17 cellular contexts compared by ENCODE assay signal in the genomic region with DNA sequence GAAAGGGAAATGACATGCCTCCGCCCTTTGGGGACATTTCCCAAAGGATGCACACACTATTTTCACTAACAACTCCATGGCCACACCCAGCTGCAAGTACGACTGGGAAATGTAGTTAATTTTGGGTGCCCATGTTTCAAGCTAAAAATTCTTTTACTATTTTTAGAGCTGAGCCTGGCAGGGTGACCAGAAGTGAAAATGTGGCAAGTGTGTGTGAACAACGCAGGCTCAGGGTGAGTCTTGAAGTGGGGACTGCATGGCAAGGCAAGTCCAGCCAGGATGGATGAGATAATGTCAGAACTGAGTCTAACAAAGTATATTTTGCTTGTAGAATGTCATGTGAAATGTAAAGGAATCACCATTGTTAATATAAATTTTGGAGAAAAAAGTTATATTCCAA. TPM values are rescaled to one million over a fixed set of nuclear protein-coding genes. Genes with fewer than 3 reads are reported as not detected.
DNase-seq lines count a peak whose midpoint lies in the region; ATAC-seq, FAIRE-seq and TF ChIP-seq lines count a peak whose summit lies in the region.
"Had no signal": no experiment of that assay in that cellular context is flagged by ENCODE, and none has a peak within 500 bp of the region (broad histone marks: within the 10 kb centered on the region; RNA-seq: fewer than 3 reads in every experiment).

No MANE protein-coding gene starts in this region.

- H3K4me3 ChIP-seq in left ventricle myocardium inferior: no peak overlapping the region
- H3K4me3 ChIP-seq in H1 (ENCODE audit: extremely low read depth in 1 of 4, insufficient read depth in 2 of 4, low read depth in 3 of 4, low read length in 4 of 4): no peak overlapping the region
- no peak overlapping the region for H3K4me3 ChIP-seq in thoracic aorta

- H2BK20ac ChIP-seq in H1 (ENCODE audit: low read length): no peak overlapping the region

- H3K4me2 ChIP-seq in H1 (ENCODE audit: insufficient read depth in 1 of 2, low read depth in 2 of 2, low read length in 2 of 2): no peak overlapping the region

- H4K8ac ChIP-seq in H1 (ENCODE audit: extremely low read depth, insufficient read depth, low read length): no peak overlapping the region; the same call in 1 of the 2 replicates

- H3K27me3 ChIP-seq in left ventricle myocardium inferior (ENCODE audit: low read depth) (no peaks in the 10 kb centered on the region), H1 (replicated peaks in 1 of 4; ENCODE audit: control insufficient read depth in 3 of 4, extremely low read depth in 1 of 4, insufficient read depth in 3 of 4, low read length in 3 of 4) (no peaks in the 10 kb centered on the region), thoracic aorta (replicated peaks; ENCODE audit: insufficient read depth) (no peaks in the 10 kb centered on the region)

- H3K36me3 ChIP-seq in left ventricle myocardium inferior: no peaks in the 10 kb centered on the region
- no peaks in the 10 kb centered on the region for H3K36me3 ChIP-seq in H1 (ENCODE audit: control insufficient read depth in 2 of 4, insufficient read depth in 4 of 4, low read length in 3 of 4)
- no peaks in the 10 kb centered on the region for H3K36me3 ChIP-seq in thoracic aorta

- H4K20me1 ChIP-seq in H1 (replicated peaks in 1 of 2; ENCODE audit: control insufficient read depth in 1 of 2, insufficient read depth in 2 of 2, low read length in 2 of 2): no peaks in the 10 kb centered on the region

- no peak overlapping the region for H3K9ac ChIP-seq in H1 (replicated peaks in 1 of 4; ENCODE audit: extremely low read depth in 1 of 4, low read depth in 3 of 4, low read length in 3 of 4)

- H3K18ac ChIP-seq in H1 (ENCODE audit: extremely low read depth, low read length): no peak overlapping the region

- no peak for TF ChIP-seq RAD21 in H1 (IDR thresholded peaks at IDR 0.05 in 1 of 2, conservative IDR thresholded peaks at IDR 0.05 in 1 of 2; ENCODE audit: low read depth in 2 of 2, low read length in 2 of 2)

- H3K79me2 ChIP-seq in H1 (ENCODE audit: control insufficient read depth in 1 of 2, insufficient read depth in 2 of 2, low read length in 2 of 2): no peaks in the 10 kb centered on the region

- peak overlapping the region; percentile 32 for H3K4ac ChIP-seq in H1 (replicated peaks; ENCODE audit: insufficient read length, low read depth, low read length)

- H3K14ac ChIP-seq in H1 (ENCODE audit: insufficient read length): no peak overlapping the region

- POLR2A ChIA-PET in H1 (lab: Charles Lee; ENCODE audit: partially characterized antibody): no interaction called here

- no peak for TF ChIP-seq POLR2A in H1 (IDR thresholded peaks at IDR 0.05; ENCODE audit: control extremely low read depth in 1 of 2, low read depth in 2 of 2, low read length in 2 of 2)

- H3K27ac ChIP-seq in left ventricle myocardium inferior (replicated peaks) (no peak overlapping the region), H1 (ENCODE audit: low read depth, low read length) (no peak overlapping the region), thoracic aorta (no peak overlapping the region)

- no peak overlapping the region for H4K91ac ChIP-seq in H1 (replicated peaks; ENCODE audit: insufficient read length, low read length)

- TF ChIP-seq EP300 in H1 (IDR thresholded peaks at IDR 0.05; ENCODE audit: borderline replicate concordance in 1 of 2, low read depth in 2 of 2, low read length in 2 of 2): no peak

- no peak overlapping the region for H2BK120ac ChIP-seq in H1 (replicated peaks; ENCODE audit: low read depth, low read length)

- CTCF ChIA-PET in H1 (lab: Charles Lee; ENCODE audit: partially characterized antibody): interaction anchor here (0.8 to 7.8 kb wide), 3 partner anchors 15 to 1532 kb away, joined by 4 to 89 read pairs (median 5); no protein-coding TSS in a partner anchor

- H3K79me1 ChIP-seq in H1 (ENCODE audit: low read depth, low read length): no peaks in the 10 kb centered on the region

- H2AK5ac ChIP-seq in H1 (ENCODE audit: low read depth, low read length): no peak overlapping the region

- TF ChIP-seq CTCF in left ventricle myocardium inferior (IDR thresholded peaks at IDR 0.05; ENCODE audit: borderline replicate concordance) (no peak), H1 (IDR thresholded peaks at IDR 0.05; ENCODE audit: control extremely low read depth in 1 of 3, insufficient read depth in 1 of 3, low read depth in 1 of 3, low read length in 3 of 3) (no peak), thoracic aorta (IDR thresholded peaks at IDR 0.05) (no peak), GM20000 (IDR thresholded peaks at IDR 0.05; ENCODE audit: extremely low read depth, missing control alignments) (no peak)

- H2AFZ ChIP-seq in H1 (ENCODE audit: low read length): peak overlapping the region; percentile 53; the same call in 1 of the 2 replicates

- no peak for FAIRE-seq in H1 (lab: Jason Lieb, UNC)
- FAIRE-seq: A204.1, GM12891, GM19239, H54 had no signal

- no peak overlapping the region for H3K56ac ChIP-seq in H1 (replicated peaks; ENCODE audit: insufficient read length, low read depth, low read length)

- DNase-seq in Right ventricle myocardium superior (no peak), left ventricle myocardium inferior (no peak), NCI-H460 (ENCODE audit: extremely low read depth, low read depth) (peak; percentile 70), H1 (ENCODE audit: low read depth in 1 of 2, low spot score in 2 of 2) (no peak), thoracic aorta (ENCODE audit: low spot score) (no peak), posterior vena cava (ENCODE audit: low spot score) (no peak), GM20000 (ENCODE audit: low spot score) (no peak)
- DNase-seq: Caco-2, NCI-H1092, NCI-H2227 treated with DMSO at 0.1 percent for 48 hours, NCI-H69 had no signal

- no peak overlapping the region for H3K23ac ChIP-seq in H1 (ENCODE audit: insufficient read length)

- H3K4me1 ChIP-seq in left ventricle myocardium inferior (peaks cover 6% of the 10 kb centered on the region), H1 (replicated peaks in 1 of 4; ENCODE audit: control insufficient read depth in 3 of 4, insufficient read depth in 4 of 4, low read length in 3 of 4) (no peaks in the 10 kb centered on the region), thoracic aorta (ENCODE audit: control insufficient read depth in 1 of 2, low read depth in 2 of 2) (no peaks in the 10 kb centered on the region)
- H3K4me1 ChIP-seq: Caco-2 had no signal

- WGBS in H1 (ENCODE audit: extremely low coverage in 1 of 2, insufficient coverage in 1 of 2, insufficient read length in 1 of 2, insufficient replicate concordance in 2 of 2, low coverage in 1 of 2, low lambda C conversion rate in 2 of 2, missing lambda C conversion rate in 1 of 2), 2 experiments: 89% methylated on average over 3 of the region's 3 CpGs; no CpG with 5 or more reads in 1 of the 2 experiments

- H3K23me2 ChIP-seq in H1 (ENCODE audit: low read depth, low read length): no peaks in the 10 kb centered on the region

- no peak overlapping the region for H2BK15ac ChIP-seq in H1 (ENCODE audit: low read length)

- H3K9me3 ChIP-seq in left ventricle myocardium inferior (replicated peaks): peaks cover 17% of the 10 kb centered on the region
- H3K9me3 ChIP-seq in H1 (ENCODE audit: insufficient read depth in 2 of 2, low read depth in 1 of 2, low read length in 1 of 2): peaks cover 2 to 4% of the 10 kb centered on the region in 2 experiments; a peak in 1 of 4 replicates
- H3K9me3 ChIP-seq in thoracic aorta: no peaks in the 10 kb centered on the region
- H3K9me3 ChIP-seq: Caco-2 had no signal

- no peak overlapping the region for H2BK12ac ChIP-seq in H1 (ENCODE audit: low read depth, low read length)

- H2BK5ac ChIP-seq in H1 (ENCODE audit: low read depth, low read length): no peak overlapping the region

- H4K5ac ChIP-seq in H1 (ENCODE audit: insufficient read length, low read depth, low read length): no peak overlapping the region

- intact Hi-C loops in Right ventricle myocardium superior (cut with DNase I): no loop called here
- intact Hi-C loops in left ventricle myocardium inferior (cut with micrococcal nuclease): no loop called here
- intact Hi-C loops in posterior vena cava (cut with DNase I): loop anchor here (5.0 to 10.0 kb wide), 2 partner anchors 53 to 56 kb away; no protein-coding TSS in a partner anchor

- ATAC-seq in Right ventricle myocardium superior (ENCODE audit: poor library complexity) (peak; percentile 80), thoracic aorta (ENCODE audit: insufficient number of reproducible peaks, low FRiP score, low read depth) (peak; percentile 57), HG03521 (IDR thresholded peaks at IDR 0.05; ENCODE audit: unreplicated experiment) (no peak)
- ATAC-seq: Panc1 had no signal

RNA-seq across cellular contexts. Expression of gene CD109, which starts 17.0 kb away (rescaled TPM):
- total RNA-seq in Right ventricle myocardium superior (6.7 TPM), left ventricle myocardium inferior (9.1 TPM), thoracic aorta (10 to 100 TPM; 12.6 to 21.3 TPM), posterior vena cava (10 to 100 TPM; 20.4 to 35.9 TPM)
- 36.3 and 43.6 TPM in 2 replicates for total RNA-seq in NCI-H460 (2014; rRNA removed; shearing (Covaris generic))
- 16.7 and 28.3 TPM in 2 replicates for polyA plus RNA-seq in NCI-H460 (2014; cell fraction: nucleus; rRNA removed)
- total RNA-seq in H1 (2021; fragmentation: NEBNext Ultra II Directional; extraction: Animal tissue kit (Norgen Biotek cat#: 25700)): 4.9 and 5.3 TPM in 2 replicates
- 0.94 and 1.4 TPM in 2 replicates for polyA plus RNA-seq in H1 (2011; rRNA removed)
- polyA plus RNA-seq in H1 (2011; cell fraction: cytosol; rRNA removed): 1.4 TPM
- polyA plus RNA-seq in H1 (2011; cell fraction: nucleus; rRNA removed): 1.1 TPM
- polyA plus RNA-seq in H1 (2012, experiment 1 of 2): 0.95 to 2.1 TPM (median 1.5 TPM) in 4 replicates
- 0.10 TPM for polyA plus RNA-seq in H1 (2012, experiment 2 of 2)
- 5.9 TPM for polyA plus RNA-seq in H1 (2013, experiment 1 of 2)
- polyA plus RNA-seq in H1 (2013, experiment 2 of 2): 4.8 TPM
- polyA minus RNA-seq in H1 (2011; rRNA and poly(A)+ RNA removed): 2.1 and 4.9 TPM in 2 replicates
- 2.0 TPM for polyA minus RNA-seq in H1 (2011; cell fraction: cytosol; rRNA and poly(A)+ RNA removed)
- polyA minus RNA-seq in H1 (2011; cell fraction: nucleus; rRNA and poly(A)+ RNA removed): 3.2 TPM

RNA-seq across cellular contexts. Expression of gene SLC17A5, which starts 25.2 kb away (rescaled TPM):
- 4.1 TPM for total RNA-seq in Right ventricle myocardium superior
- total RNA-seq in left ventricle myocardium inferior: 5.3 TPM
- 9.4 and 11.7 TPM in 2 replicates for total RNA-seq in NCI-H460 (2014; rRNA removed; shearing (Covaris generic))
- polyA plus RNA-seq in NCI-H460 (2014; cell fraction: nucleus; rRNA removed): 5.1 and 7.0 TPM in 2 replicates
- 11.9 and 14.2 TPM in 2 replicates for total RNA-seq in H1 (2021; fragmentation: NEBNext Ultra II Directional; extraction: Animal tissue kit (Norgen Biotek cat#: 25700))
- 6.5 and 11.0 TPM in 2 replicates for polyA plus RNA-seq in H1 (2011; rRNA removed)
- 8.5 TPM for polyA plus RNA-seq in H1 (2011; cell fraction: cytosol; rRNA removed)
- polyA plus RNA-seq in H1 (2011; cell fraction: nucleus; rRNA removed): 3.7 TPM
- 7.0 to 10.6 TPM (median 8.1 TPM) in 4 replicates for polyA plus RNA-seq in H1 (2012, experiment 1 of 2)
- 5.6 TPM for polyA plus RNA-seq in H1 (2012, experiment 2 of 2)
- polyA plus RNA-seq in H1 (2013, experiment 1 of 2): 12.6 TPM
- 15.4 TPM for polyA plus RNA-seq in H1 (2013, experiment 2 of 2)
- polyA minus RNA-seq in H1 (2011; rRNA and poly(A)+ RNA removed): 16.3 and 16.5 TPM in 2 replicates
- 7.9 TPM for polyA minus RNA-seq in H1 (2011; cell fraction: cytosol; rRNA and poly(A)+ RNA removed)
- 12.0 TPM for polyA minus RNA-seq in H1 (2011; cell fraction: nucleus; rRNA and poly(A)+ RNA removed)
- total RNA-seq in thoracic aorta: 10 to 100 TPM; 24.1 to 36.8 TPM
- total RNA-seq in posterior vena cava: 10 to 100 TPM; 15.2 to 16.6 TPM

Comparison
In these comparisons a context has a peak if more than half of its experiments do, and no peak if none do; other contexts are left out.
1. intact Hi-C loops: an anchor here in posterior vena cava (5.0 to 10.0 kb wide); none called in Right ventricle myocardium superior and left ventricle myocardium inferior.